Comparison of ENCODE assay signal across 1 cellular context in the genomic region with DNA sequence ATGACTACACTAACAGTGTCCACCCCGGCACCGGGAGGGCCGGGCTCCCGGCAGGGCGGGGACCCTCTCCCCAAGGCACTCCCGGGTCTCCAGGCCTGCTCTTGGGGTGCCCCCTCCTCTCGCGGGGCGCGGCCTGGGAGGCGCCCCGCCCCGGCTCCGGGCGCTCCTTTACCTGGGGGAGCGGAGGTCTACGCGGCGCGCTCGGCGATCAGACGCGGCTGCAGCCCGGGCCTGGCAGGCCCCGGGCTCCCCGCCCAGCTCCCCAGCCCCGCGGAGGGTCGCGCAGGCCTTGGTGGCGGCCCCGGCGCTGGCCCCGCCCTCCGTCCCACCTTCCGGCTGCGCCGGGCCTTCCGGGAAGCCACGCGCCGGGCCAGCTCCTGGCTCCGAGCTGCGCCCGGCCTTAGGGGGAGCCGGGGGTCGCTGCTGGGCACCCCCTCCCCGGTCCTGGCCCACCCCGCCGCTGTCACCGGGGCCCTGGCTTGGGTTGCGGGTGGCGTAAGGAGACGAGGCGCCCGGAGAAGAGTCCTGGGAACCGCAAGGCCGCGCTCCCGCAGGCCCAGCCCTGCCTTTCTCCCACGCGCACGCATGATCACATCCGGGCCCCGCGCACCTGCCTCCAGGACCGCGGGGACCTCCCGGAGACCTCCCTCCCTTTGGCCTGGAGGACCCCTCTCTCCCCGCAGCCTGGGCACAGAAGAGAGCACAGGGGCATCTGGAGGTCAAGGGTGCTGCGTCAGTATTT.
TF ChIP-seq lines count a peak whose summit lies in the region.

A gene (minus strand): TSS at position 309 of the 742 bp plus-strand sequence. CDS start 6,848 bp downstream, outside the sequence.

TF ChIP-seq in K562, 482 proteins besides CTCF, POLR2A, EP300 and RAD21 (continued from another document):
- TF ChIP-seq FOXK2 (conservative IDR thresholded peaks at IDR 0.05 in 1 of 2, IDR thresholded peaks at IDR 0.05 in 1 of 2; ENCODE audit: low read depth in 2 of 2) (0 out of 4 replicates have a peak, but pooled peaks of 1 of the 2 experiments have one; percentile 21), RBM34 (IDR thresholded peaks at IDR 0.05; ENCODE audit: borderline replicate concordance, insufficient read depth, low read length) (no peak), ZNF263 (CRISPR knock-in tag; IDR thresholded peaks at IDR 0.05; ENCODE audit: borderline replicate concordance) (0 out of 2 replicates have a peak, but pooled peaks have one; percentile 17), SMAD3 (CRISPR knock-in tag; conservative IDR thresholded peaks at IDR 0.05) (no peak), ETV5 (CRISPR knock-in tag; IDR thresholded peaks at IDR 0.05; ENCODE audit: low read depth) (0 out of 2 replicates have a peak, but pooled peaks have one; percentile 23), SIN3B (IDR thresholded peaks at IDR 0.05; ENCODE audit: low read depth) (peak; percentile 51; the same call in 1 of the 2 replicates), BRCA1 (IDR thresholded peaks at IDR 0.05) (no peak), BRCA1 (CRISPR knock-in tag; IDR thresholded peaks at IDR 0.05) (no peak), PHF21A (IDR thresholded peaks at IDR 0.05; ENCODE audit: borderline replicate concordance, low read depth) (peak; percentile 67; the same call in 1 of the 2 replicates), BCL6 (CRISPR knock-in tag; IDR thresholded peaks at IDR 0.05) (no peak), NCOA1 (IDR thresholded peaks at IDR 0.05; ENCODE audit: low read depth) (peak; percentile 2; the same call in 1 of the 2 replicates), ESRRA (IDR thresholded peaks at IDR 0.05; ENCODE audit: borderline replicate concordance, low read depth) (0 out of 2 replicates have a peak, but pooled peaks have one; percentile 47), ATF7 (IDR thresholded peaks at IDR 0.05) (peak; percentile 33; the same call in 1 of the 2 replicates), CCNT2 (IDR thresholded peaks at IDR 0.05; ENCODE audit: borderline replicate concordance, extremely low read depth, insufficient read length, low read depth, low read length) (peak; percentile 54), CSDE1 (IDR thresholded peaks at IDR 0.05) (no peak), MEF2D (tag; conservative IDR thresholded peaks at IDR 0.05; ENCODE audit: low read depth) (no peak), ZBTB7A (IDR thresholded peaks at IDR 0.05; ENCODE audit: borderline replicate concordance, control insufficient read depth, low read depth, low read length) (peak; percentile 68; the same call in 1 of the 2 replicates), ATF1 (CRISPR knock-in tag; IDR thresholded peaks at IDR 0.05) (no peak), ATF1 (tag; IDR thresholded peaks at IDR 0.05) (peak; percentile 69; the same call in 1 of the 2 replicates), FOXJ3 (CRISPR knock-in tag; IDR thresholded peaks at IDR 0.05) (no peak), ZNF12 (CRISPR knock-in tag; IDR thresholded peaks at IDR 0.05) (no peak), POLR2AphosphoS5 (IDR thresholded peaks at IDR 0.05; ENCODE audit: control insufficient read depth, insufficient read depth, low read depth, low read length) (peak; percentile 35; the same call in 1 of the 2 replicates), HDAC2 (IDR thresholded peaks at IDR 0.05) (peak; percentile 43; the same call in 1 of the 2 replicates), BRD4 (IDR thresholded peaks at IDR 0.05) (peak; percentile 79; the same call in 1 of the 2 replicates), PHF8 (IDR thresholded peaks at IDR 0.05; ENCODE audit: borderline replicate concordance, low read length) (peak; percentile 94; the same call in 1 of the 2 replicates), SRSF9 (IDR thresholded peaks at IDR 0.05; ENCODE audit: borderline replicate concordance, low read depth, low read length) (no peak), MYNN (IDR thresholded peaks at IDR 0.05) (no peak), MYNN (CRISPR knock-in tag; IDR thresholded peaks at IDR 0.05) (no peak), BMI1 (IDR thresholded peaks at IDR 0.05; ENCODE audit: low read length) (no peak), HDAC3 (IDR thresholded peaks at IDR 0.05; ENCODE audit: borderline replicate concordance, partially characterized antibody) (no peak), ZNF232 (CRISPR knock-in tag; IDR thresholded peaks at IDR 0.05) (no peak), SMAD1 (IDR thresholded peaks at IDR 0.05; ENCODE audit: low read depth, low read length, partially characterized antibody) (peak; percentile 49), EZH2 (IDR thresholded peaks at IDR 0.05; ENCODE audit: borderline replicate concordance, low read depth, low read length) (no peak), HSF4 (CRISPR knock-in tag; IDR thresholded peaks at IDR 0.05; ENCODE audit: borderline replicate concordance) (no peak)
- TF ChIP-seq, protein P1, sequence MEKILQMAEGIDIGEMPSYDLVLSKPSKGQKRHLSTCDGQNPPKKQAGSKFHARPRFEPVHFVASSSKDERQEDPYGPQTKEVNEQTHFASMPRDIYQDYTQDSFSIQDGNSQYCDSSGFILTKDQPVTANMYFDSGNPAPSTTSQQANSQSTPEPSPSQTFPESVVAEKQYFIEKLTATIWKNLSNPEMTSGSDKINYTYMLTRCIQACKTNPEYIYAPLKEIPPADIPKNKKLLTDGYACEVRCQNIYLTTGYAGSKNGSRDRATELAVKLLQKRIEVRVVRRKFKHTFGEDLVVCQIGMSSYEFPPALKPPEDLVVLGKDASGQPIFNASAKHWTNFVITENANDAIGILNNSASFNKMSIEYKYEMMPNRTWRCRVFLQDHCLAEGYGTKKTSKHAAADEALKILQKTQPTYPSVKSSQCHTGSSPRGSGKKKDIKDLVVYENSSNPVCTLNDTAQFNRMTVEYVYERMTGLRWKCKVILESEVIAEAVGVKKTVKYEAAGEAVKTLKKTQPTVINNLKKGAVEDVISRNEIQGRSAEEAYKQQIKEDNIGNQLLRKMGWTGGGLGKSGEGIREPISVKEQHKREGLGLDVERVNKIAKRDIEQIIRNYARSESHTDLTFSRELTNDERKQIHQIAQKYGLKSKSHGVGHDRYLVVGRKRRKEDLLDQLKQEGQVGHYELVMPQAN (IDR thresholded peaks at IDR 0.05; ENCODE audit: borderline replicate concordance): peak; percentile 56; the same call in 1 of the 2 replicates
- TF ChIP-seq, protein P2, sequence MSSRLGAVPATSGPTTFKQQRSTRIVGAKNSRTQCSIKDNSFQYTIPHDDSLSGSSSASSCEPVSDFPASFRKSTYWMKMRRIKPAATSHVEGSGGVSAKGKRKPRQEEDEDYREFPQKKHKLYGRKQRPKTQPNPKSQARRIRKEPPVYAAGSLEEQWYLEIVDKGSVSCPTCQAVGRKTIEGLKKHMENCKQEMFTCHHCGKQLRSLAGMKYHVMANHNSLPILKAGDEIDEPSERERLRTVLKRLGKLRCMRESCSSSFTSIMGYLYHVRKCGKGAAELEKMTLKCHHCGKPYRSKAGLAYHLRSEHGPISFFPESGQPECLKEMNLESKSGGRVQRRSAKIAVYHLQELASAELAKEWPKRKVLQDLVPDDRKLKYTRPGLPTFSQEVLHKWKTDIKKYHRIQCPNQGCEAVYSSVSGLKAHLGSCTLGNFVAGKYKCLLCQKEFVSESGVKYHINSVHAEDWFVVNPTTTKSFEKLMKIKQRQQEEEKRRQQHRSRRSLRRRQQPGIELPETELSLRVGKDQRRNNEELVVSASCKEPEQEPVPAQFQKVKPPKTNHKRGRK (tag; IDR thresholded peaks at IDR 0.05): no peak
- TF ChIP-seq, protein P3, sequence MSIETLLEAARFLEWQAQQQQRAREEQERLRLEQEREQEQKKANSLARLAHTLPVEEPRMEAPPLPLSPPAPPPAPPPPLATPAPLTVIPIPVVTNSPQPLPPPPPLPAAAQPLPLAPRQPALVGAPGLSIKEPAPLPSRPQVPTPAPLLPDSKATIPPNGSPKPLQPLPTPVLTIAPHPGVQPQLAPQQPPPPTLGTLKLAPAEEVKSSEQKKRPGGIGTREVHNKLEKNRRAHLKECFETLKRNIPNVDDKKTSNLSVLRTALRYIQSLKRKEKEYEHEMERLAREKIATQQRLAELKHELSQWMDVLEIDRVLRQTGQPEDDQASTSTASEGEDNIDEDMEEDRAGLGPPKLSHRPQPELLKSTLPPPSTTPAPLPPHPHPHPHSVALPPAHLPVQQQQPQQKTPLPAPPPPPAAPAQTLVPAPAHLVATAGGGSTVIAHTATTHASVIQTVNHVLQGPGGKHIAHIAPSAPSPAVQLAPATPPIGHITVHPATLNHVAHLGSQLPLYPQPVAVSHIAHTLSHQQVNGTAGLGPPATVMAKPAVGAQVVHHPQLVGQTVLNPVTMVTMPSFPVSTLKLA (conservative IDR thresholded peaks at IDR 0.05): peak; percentile 71 to 88
- TF ChIP-seq, protein P4, sequence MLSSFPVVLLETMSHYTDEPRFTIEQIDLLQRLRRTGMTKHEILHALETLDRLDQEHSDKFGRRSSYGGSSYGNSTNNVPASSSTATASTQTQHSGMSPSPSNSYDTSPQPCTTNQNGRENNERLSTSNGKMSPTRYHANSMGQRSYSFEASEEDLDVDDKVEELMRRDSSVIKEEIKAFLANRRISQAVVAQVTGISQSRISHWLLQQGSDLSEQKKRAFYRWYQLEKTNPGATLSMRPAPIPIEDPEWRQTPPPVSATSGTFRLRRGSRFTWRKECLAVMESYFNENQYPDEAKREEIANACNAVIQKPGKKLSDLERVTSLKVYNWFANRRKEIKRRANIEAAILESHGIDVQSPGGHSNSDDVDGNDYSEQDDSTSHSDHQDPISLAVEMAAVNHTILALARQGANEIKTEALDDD (IDR thresholded peaks at IDR 0.05): no peak
- TF ChIP-seq, protein P5, sequence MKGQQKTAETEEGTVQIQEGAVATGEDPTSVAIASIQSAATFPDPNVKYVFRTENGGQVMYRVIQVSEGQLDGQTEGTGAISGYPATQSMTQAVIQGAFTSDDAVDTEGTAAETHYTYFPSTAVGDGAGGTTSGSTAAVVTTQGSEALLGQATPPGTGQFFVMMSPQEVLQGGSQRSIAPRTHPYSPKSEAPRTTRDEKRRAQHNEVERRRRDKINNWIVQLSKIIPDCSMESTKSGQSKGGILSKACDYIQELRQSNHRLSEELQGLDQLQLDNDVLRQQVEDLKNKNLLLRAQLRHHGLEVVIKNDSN (CRISPR knock-in tag; IDR thresholded peaks at IDR 0.05): 0 out of 2 replicates have a peak, but pooled peaks have one; percentile 15
- TF ChIP-seq, protein P6, sequence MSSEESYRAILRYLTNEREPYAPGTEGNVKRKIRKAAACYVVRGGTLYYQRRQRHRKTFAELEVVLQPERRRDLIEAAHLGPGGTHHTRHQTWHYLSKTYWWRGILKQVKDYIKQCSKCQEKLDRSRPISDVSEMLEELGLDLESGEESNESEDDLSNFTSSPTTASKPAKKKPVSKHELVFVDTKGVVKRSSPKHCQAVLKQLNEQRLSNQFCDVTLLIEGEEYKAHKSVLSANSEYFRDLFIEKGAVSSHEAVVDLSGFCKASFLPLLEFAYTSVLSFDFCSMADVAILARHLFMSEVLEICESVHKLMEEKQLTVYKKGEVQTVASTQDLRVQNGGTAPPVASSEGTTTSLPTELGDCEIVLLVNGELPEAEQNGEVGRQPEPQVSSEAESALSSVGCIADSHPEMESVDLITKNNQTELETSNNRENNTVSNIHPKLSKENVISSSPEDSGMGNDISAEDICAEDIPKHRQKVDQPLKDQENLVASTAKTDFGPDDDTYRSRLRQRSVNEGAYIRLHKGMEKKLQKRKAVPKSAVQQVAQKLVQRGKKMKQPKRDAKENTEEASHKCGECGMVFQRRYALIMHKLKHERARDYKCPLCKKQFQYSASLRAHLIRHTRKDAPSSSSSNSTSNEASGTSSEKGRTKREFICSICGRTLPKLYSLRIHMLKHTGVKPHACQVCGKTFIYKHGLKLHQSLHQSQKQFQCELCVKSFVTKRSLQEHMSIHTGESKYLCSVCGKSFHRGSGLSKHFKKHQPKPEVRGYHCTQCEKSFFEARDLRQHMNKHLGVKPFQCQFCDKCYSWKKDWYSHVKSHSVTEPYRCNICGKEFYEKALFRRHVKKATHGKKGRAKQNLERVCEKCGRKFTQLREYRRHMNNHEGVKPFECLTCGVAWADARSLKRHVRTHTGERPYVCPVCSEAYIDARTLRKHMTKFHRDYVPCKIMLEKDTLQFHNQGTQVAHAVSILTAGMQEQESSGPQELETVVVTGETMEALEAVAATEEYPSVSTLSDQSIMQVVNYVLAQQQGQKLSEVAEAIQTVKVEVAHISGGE (CRISPR knock-in tag; IDR thresholded peaks at IDR 0.05): peak in 2 of 3 experiments; percentile 73 to 94; a peak in 4 of 6 replicates
- TF ChIP-seq, protein P7, sequence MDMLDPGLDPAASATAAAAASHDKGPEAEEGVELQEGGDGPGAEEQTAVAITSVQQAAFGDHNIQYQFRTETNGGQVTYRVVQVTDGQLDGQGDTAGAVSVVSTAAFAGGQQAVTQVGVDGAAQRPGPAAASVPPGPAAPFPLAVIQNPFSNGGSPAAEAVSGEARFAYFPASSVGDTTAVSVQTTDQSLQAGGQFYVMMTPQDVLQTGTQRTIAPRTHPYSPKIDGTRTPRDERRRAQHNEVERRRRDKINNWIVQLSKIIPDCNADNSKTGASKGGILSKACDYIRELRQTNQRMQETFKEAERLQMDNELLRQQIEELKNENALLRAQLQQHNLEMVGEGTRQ (CRISPR knock-in tag; IDR thresholded peaks at IDR 0.05): peak; percentile 18; the same call in 1 of the 2 replicates
- TF ChIP-seq, protein P8, sequence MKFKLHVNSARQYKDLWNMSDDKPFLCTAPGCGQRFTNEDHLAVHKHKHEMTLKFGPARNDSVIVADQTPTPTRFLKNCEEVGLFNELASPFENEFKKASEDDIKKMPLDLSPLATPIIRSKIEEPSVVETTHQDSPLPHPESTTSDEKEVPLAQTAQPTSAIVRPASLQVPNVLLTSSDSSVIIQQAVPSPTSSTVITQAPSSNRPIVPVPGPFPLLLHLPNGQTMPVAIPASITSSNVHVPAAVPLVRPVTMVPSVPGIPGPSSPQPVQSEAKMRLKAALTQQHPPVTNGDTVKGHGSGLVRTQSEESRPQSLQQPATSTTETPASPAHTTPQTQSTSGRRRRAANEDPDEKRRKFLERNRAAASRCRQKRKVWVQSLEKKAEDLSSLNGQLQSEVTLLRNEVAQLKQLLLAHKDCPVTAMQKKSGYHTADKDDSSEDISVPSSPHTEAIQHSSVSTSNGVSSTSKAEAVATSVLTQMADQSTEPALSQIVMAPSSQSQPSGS (CRISPR knock-in tag; IDR thresholded peaks at IDR 0.05): 0 out of 2 replicates have a peak, but pooled peaks have one; percentile 22
